ENCODE assay signal across 8 cellular contexts in genomic region chr3:78659386-78659987, GRCh38.
DNase-seq lines count a peak whose midpoint lies in the region; ATAC-seq and TF ChIP-seq lines count a peak whose summit lies in the region.

No MANE protein-coding gene starts in this region.

- H3K4me3 ChIP-seq in A673 (ENCODE audit: low read depth, low read length, poor library complexity, severe bottlenecking), result no peak overlapping the region
- no peak overlapping the region for H3K4me3 ChIP-seq in DOHH2 (ENCODE audit: low read length)

- POLR2A ChIA-PET in A673 (lab: Charles Lee; ENCODE audit: low non-redundant PET), result no interaction called here

- no peaks in the 10 kb centered on the region for H3K27me3 ChIP-seq in A673 (replicated peaks; ENCODE audit: insufficient read depth, low read depth, low read length, poor library complexity)
- no peaks in the 10 kb centered on the region for H3K27me3 ChIP-seq in DOHH2 (ENCODE audit: control insufficient read depth, low read length)

- H3F3A ChIP-seq in DOHH2 (ENCODE audit: control insufficient read depth, insufficient read depth), result no peaks in the 10 kb centered on the region

- intact Hi-C loops in A673 (cut with micrococcal nuclease; ENCODE audit: unreplicated experiment), result loop anchor here (1.0 to 2.0 kb wide), 3 partner anchors 319 to 702 kb away; no protein-coding TSS in a partner anchor

- H3K4me1 ChIP-seq in A673 (ENCODE audit: insufficient read depth, low read length, poor library complexity, severe bottlenecking), result peaks cover 21% of the 10 kb centered on the region
- no peaks in the 10 kb centered on the region for H3K4me1 ChIP-seq in DOHH2 (ENCODE audit: control insufficient read depth, low read length)

- H3K27ac ChIP-seq in A673 (ENCODE audit: low read depth, low read length, poor library complexity, severe bottlenecking) (no peak overlapping the region), DOHH2 (ENCODE audit: low read depth, low read length) (no peak overlapping the region)

- no peak for ATAC-seq in HG02642 (IDR thresholded peaks at IDR 0.05; ENCODE audit: poor library complexity, unreplicated experiment)

- no peaks in the 10 kb centered on the region for H3K79me2 ChIP-seq in DOHH2 (ENCODE audit: control insufficient read depth, low read length)

- H3K36me3 ChIP-seq in A673 (ENCODE audit: insufficient read depth, low read length, poor library complexity, severe bottlenecking) (peaks cover 10% of the 10 kb centered on the region), DOHH2 (ENCODE audit: control insufficient read depth, low read length) (no peaks in the 10 kb centered on the region)

- H3K9me3 ChIP-seq in A673 (ENCODE audit: low read depth, low read length, poor library complexity, severe bottlenecking) (no peaks in the 10 kb centered on the region), DOHH2 (ENCODE audit: control insufficient read depth, insufficient read depth, low read length) (no peaks in the 10 kb centered on the region)

- H3K4me2 ChIP-seq in DOHH2 (ENCODE audit: low read length), result no peak overlapping the region

- CTCF ChIA-PET in A673 (lab: Charles Lee), result no interaction called here

- DNase-seq in A673 (ENCODE audit: low spot score), result peak; percentile 72
- peak; percentile 57 for DNase-seq in NCI-H2107 (lab: John Stamatoyannopoulos, UW)
- DNase-seq in cerebellum (ENCODE audit: low spot score), result peak; percentile 43
- peak; percentile 43 for DNase-seq in myocyte (ENCODE audit: low read depth)
- DNase-seq in cerebellar nuclear complex (lab: John Stamatoyannopoulos, UW), result no peak
- DNase-seq in activated gamma-delta T cell (lab: John Stamatoyannopoulos, UW), result no peak

- H4K20me1 ChIP-seq in DOHH2 (ENCODE audit: control insufficient read depth, insufficient read depth, low read depth, low read length), result no peaks in the 10 kb centered on the region

- no peaks in the 10 kb centered on the region for H3K9me2 ChIP-seq in DOHH2 (replicated peaks; ENCODE audit: control insufficient read depth, low read length)

- BruUV-seq in A673 (replicated peaks; lab: Mats Ljungman, UMichigan), result no TSS peak

- peak; percentile 72 for TF ChIP-seq CTCF in A673 (conservative IDR thresholded peaks at IDR 0.05; ENCODE audit: low read depth, low read length)
- peak; percentile 42 for TF ChIP-seq CTCF in DOHH2 (IDR thresholded peaks at IDR 0.05; ENCODE audit: low read depth, low read length, poor library complexity, severe bottlenecking)

Comparison
In these comparisons a context has a peak if more than half of its experiments do, and no peak if none do; other contexts are left out.
1. DNase-seq: peak in A673 (single experiment), NCI-H2107 (single experiment), cerebellum (single experiment) and myocyte (single experiment); none in cerebellar nuclear complex (0 of 2) and activated gamma-delta T cell (single experiment).